ENCODE assay signal across 8 cellular contexts in genomic region chr3:122392868-122393844, GRCh38. TPM values are rescaled to one million over a fixed set of nuclear protein-coding genes. Genes with fewer than 3 reads are reported as not detected.
DNase-seq lines count a peak whose midpoint lies in the region; ATAC-seq and TF ChIP-seq lines count a peak whose summit lies in the region.

No MANE protein-coding gene starts in this region.

- H3K4me3 Mint-ChIP-seq in memory B cell: no peak overlapping the region

- DNase-seq in DMS153 treated with DMSO at 0.1 percent for 48 hours (lab: John Stamatoyannopoulos, UW; ENCODE audit: unreplicated experiment) (peak; percentile 23), HT-29 (ENCODE audit: low spot score) (peak; percentile 55), PC-3 (peak; percentile 71), colonic mucosa (no peak), memory B cell (ENCODE audit: low spot score in 2 of 2) (peak in 1 of 2 donors; percentile 52), T-helper 9 cell (no peak)

- TF ChIP-seq CTCF in PC-3 (conservative IDR thresholded peaks at IDR 0.05; ENCODE audit: low read depth, low read length) (peak; percentile 93), colonic mucosa (IDR thresholded peaks at IDR 0.05) (peak; percentile 46)

- H3K4me1 Mint-ChIP-seq in memory B cell: peaks cover 12% of the 10 kb centered on the region

- no peaks in the 10 kb centered on the region for H3K27me3 Mint-ChIP-seq in memory B cell

- H3K4me3 ChIP-seq in PC-3 (ENCODE audit: low read length): no peak overlapping the region
- no peak overlapping the region for H3K4me3 ChIP-seq in colonic mucosa

- intact Hi-C loops in PC-3 (cut with micrococcal nuclease): loop anchor here (2.0 to 5.0 kb wide), 2 partner anchors 20 to 284 kb away; no protein-coding TSS in a partner anchor
- intact Hi-C loops in colonic mucosa (cut with DNase I): loop anchor here (10.0 kb wide), 1 partner anchor 282 kb away; no protein-coding TSS in a partner anchor

- H3K4me2 ChIP-seq in PC-3 (ENCODE audit: low read length): no peak overlapping the region

- H3K9me3 ChIP-seq in PC-3 (ENCODE audit: low read length): no peaks in the 10 kb centered on the region
- H3K9me3 ChIP-seq in colonic mucosa: no peaks in the 10 kb centered on the region

- H3K9me2 ChIP-seq in PC-3 (replicated peaks; ENCODE audit: low read length): no peaks in the 10 kb centered on the region

- H3K27ac ChIP-seq in PC-3 (ENCODE audit: low read length) (no peak overlapping the region), colonic mucosa (no peak overlapping the region)

- H3K27me3 ChIP-seq in PC-3 (ENCODE audit: low read length) (no peaks in the 10 kb centered on the region), colonic mucosa (no peaks in the 10 kb centered on the region)

- POLR2A ChIA-PET in PC-3 (lab: Charles Lee; ENCODE audit: unreplicated experiment): interaction anchor here (0.6 to 1.5 kb wide), 3 partner anchors 9 to 90 kb away, joined by 3 to 5 read pairs (median 5); partner anchors contain the start of gene FAM162A

- H2AFZ ChIP-seq in PC-3 (ENCODE audit: low read length): no peak overlapping the region

- peaks cover 2% of the 10 kb centered on the region for H3K36me3 Mint-ChIP-seq in memory B cell

- H3K36me3 ChIP-seq in PC-3 (ENCODE audit: low read depth, low read length): peaks cover 7% of the 10 kb centered on the region; the same call in 1 of the 2 replicates
- H3K36me3 ChIP-seq in colonic mucosa: no peaks in the 10 kb centered on the region

- CTCF ChIA-PET in PC-3 (lab: Charles Lee): interaction anchor here (0.5 to 1.6 kb wide), 11 partner anchors 9 to 287 kb away, joined by 3 to 13 read pairs (median 3); partner anchors contain the start of gene FAM162A

- H3K4me1 ChIP-seq in PC-3 (ENCODE audit: insufficient read depth, low read length) (no peaks in the 10 kb centered on the region), colonic mucosa (no peaks in the 10 kb centered on the region)

- BruUV-seq in PC-3 (replicated peaks; lab: Mats Ljungman, UMichigan): no TSS peak

- H3K9ac ChIP-seq in PC-3 (ENCODE audit: low read length) (no peak overlapping the region), colonic mucosa (ENCODE audit: low read depth in 2 of 2, low read length in 2 of 2) (no peak overlapping the region)

- peaks cover 15% of the 10 kb centered on the region for H3K79me2 ChIP-seq in PC-3 (ENCODE audit: low read length)

- no peaks in the 10 kb centered on the region for H3K9me3 Mint-ChIP-seq in memory B cell

- peak; percentile 57 for ATAC-seq in PC-3
- peak; percentile 51 for ATAC-seq in memory B cell (ENCODE audit: low read depth)
- ATAC-seq in HG03039 (IDR thresholded peaks at IDR 0.05; ENCODE audit: unreplicated experiment): no peak
- ATAC-seq in esophagus mucosa: no peak

- no peaks in the 10 kb centered on the region for H3F3A ChIP-seq in PC-3 (ENCODE audit: low read length, unreplicated experiment)

- H4K20me1 ChIP-seq in PC-3 (ENCODE audit: low read length): no peaks in the 10 kb centered on the region

- H3K27ac Mint-ChIP-seq in memory B cell: peak overlapping the region; percentile 6

RNA-seq across cellular contexts. Expression of gene FAM162A, which starts 9.2 kb away (rescaled TPM):
- total RNA-seq in HT-29 (2014; rRNA removed; shearing (Covaris generic)): 40.5 and 43.3 TPM in 2 replicates
- total RNA-seq in PC-3 (2014; rRNA removed) (86.4 and 126 TPM in 2 replicates), colonic mucosa (100 to 1,000 TPM; 167 to 310 TPM), esophagus mucosa (106 TPM)

RNA-seq across cellular contexts. Expression of gene MIX23, which starts 10.1 kb away (rescaled TPM):
- total RNA-seq in HT-29 (2014; rRNA removed; shearing (Covaris generic)): 37.8 and 38.3 TPM in 2 replicates
- total RNA-seq in PC-3 (2014; rRNA removed) (96.9 and 111 TPM in 2 replicates), colonic mucosa (10 to 100 TPM; 44.5 to 66.6 TPM), esophagus mucosa (43.3 TPM)

RNA-seq across cellular contexts. Expression of gene WDR5B, which starts 22.7 kb away (rescaled TPM):
- total RNA-seq in HT-29 (2014; rRNA removed; shearing (Covaris generic)): 2.6 and 3.9 TPM in 2 replicates
- total RNA-seq in PC-3 (2014; rRNA removed) (3.1 and 4.0 TPM in 2 replicates), colonic mucosa (1 to 10 TPM; 1.9 to 3.6 TPM), esophagus mucosa (1.9 TPM)

Comparison
In these comparisons a context has a peak if more than half of its experiments do, and no peak if none do; other contexts are left out.
1. DNase-seq: peak in DMS153 treated with DMSO at 0.1 percent for 48 hours (single experiment), HT-29 (single experiment) and PC-3 (single experiment); none in colonic mucosa (single experiment) and T-helper 9 cell (single experiment).
2. ATAC-seq: peak in PC-3 (single experiment) and memory B cell (single experiment); none in HG03039 (single experiment) and esophagus mucosa (single experiment).